7 cellular contexts compared by ENCODE assay signal in the genomic region with DNA sequence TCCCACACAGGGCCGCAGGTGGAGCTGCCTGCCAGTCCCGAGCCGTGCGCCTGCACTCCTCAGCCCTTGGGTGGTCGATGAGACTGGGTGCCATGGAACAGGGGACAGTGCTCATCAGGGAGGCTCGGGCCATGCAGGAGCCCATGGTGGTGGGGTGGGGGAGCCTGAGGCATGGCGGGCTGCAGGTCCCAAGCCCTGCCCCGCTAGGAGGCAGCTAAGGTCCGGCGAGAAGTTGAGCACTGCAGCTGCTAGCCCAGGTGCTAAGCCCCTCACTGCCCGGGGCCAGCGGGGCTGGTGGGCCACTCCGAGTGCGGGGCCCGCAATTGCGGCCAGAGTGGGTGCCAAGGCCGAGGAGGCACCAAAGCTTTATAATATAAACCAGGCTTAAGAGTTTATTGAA.
"Had no signal": no experiment of that assay in that cellular context is flagged by ENCODE, and none has a peak within 500 bp of the region (broad histone marks: within the 10 kb centered on the region; RNA-seq: fewer than 3 reads in every experiment).

No MANE protein-coding gene starts in this region.

- H3K4me1 Mint-ChIP-seq: IgD-negative memory B cell had no signal

- H3K4me3 Mint-ChIP-seq: IgD-negative memory B cell had no signal

- FAIRE-seq: HepG2, HTR-8/SVneo, K562 had no signal

- H3K4me3 ChIP-seq: K562 had no signal

- DNase-seq: KBM-7, KG1 had no signal

- H3K27me3 Mint-ChIP-seq: IgD-negative memory B cell had no signal

- H3K27ac Mint-ChIP-seq: IgD-negative memory B cell had no signal

- ATAC-seq: HepG2, K562 had no signal

- H3K36me3 Mint-ChIP-seq: IgD-negative memory B cell had no signal

- H3K27ac ChIP-seq: HL-60 had no signal
